ENCODE assay signal across 14 cellular contexts in genomic region chr3:47014036-47014435, GRCh38. TPM values are rescaled to one million over a fixed set of nuclear protein-coding genes. Genes with fewer than 3 reads are reported as not detected.
DNase-seq lines count a peak whose midpoint lies in the region; ATAC-seq and TF ChIP-seq lines count a peak whose summit lies in the region.
"Had no signal": no experiment of that assay in that cellular context is flagged by ENCODE, and none has a peak within 500 bp of the region (broad histone marks: within the 10 kb centered on the region; RNA-seq: fewer than 3 reads in every experiment).

No MANE protein-coding gene starts in this region.

- no peak overlapping the region for H2BK20ac ChIP-seq in H9 (ENCODE audit: low read depth, low read length, poor library complexity, severe bottlenecking)

- peaks cover 17 to 45% (median 29%) of the 10 kb centered on the region in 4 donors for H3K4me1 Mint-ChIP-seq in CD4-positive, alpha-beta memory T cell
- H3K4me1 Mint-ChIP-seq in H9 (peaks cover 23 to 28% of the 10 kb centered on the region in 2 experiments), progenitor cell of endocrine pancreas (ENCODE audit: low read depth) (peaks cover 14% of the 10 kb centered on the region)
- H3K4me1 Mint-ChIP-seq in central memory CD8-positive, alpha-beta T cell, result peaks cover 38% of the 10 kb centered on the region

- H2BK12ac ChIP-seq in H9 (ENCODE audit: insufficient read length, low read depth, low read length), result no peak overlapping the region

- H3K27ac Mint-ChIP-seq in CD4-positive, alpha-beta memory T cell, result peak overlapping the region; percentile 60 to 90 (median 79)
- H3K27ac Mint-ChIP-seq in H9 (peak overlapping the region in 2 of 3 experiments; percentile 8 to 39; a peak in 3 of 7 replicates), progenitor cell of endocrine pancreas (peak overlapping the region; percentile 69)
- peak overlapping the region; percentile 35 for H3K27ac Mint-ChIP-seq in central memory CD8-positive, alpha-beta T cell (ENCODE audit: low read depth)

- no peak overlapping the region for H3K56ac ChIP-seq in H9 (ENCODE audit: insufficient read length, low read depth, low read length)

- H3K14ac ChIP-seq in H9 (ENCODE audit: insufficient read depth, low read length), result no peak overlapping the region

- H2AK5ac ChIP-seq in H9 (ENCODE audit: insufficient read length, low read length), result no peak overlapping the region

- H3K36me3 ChIP-seq in CD4-positive, alpha-beta memory T cell (ENCODE audit: insufficient read depth, low read length), result peaks cover under 1% of the 10 kb centered on the region

- peaks cover 21% of the 10 kb centered on the region for H3K4me1 ChIP-seq in CD4-positive, alpha-beta memory T cell (ENCODE audit: insufficient read depth, low read length)
- H3K4me1 ChIP-seq in H9 (ENCODE audit: insufficient read depth, low read length), result no peaks in the 10 kb centered on the region

- H4K8ac ChIP-seq in H9 (replicated peaks; ENCODE audit: insufficient read length, low read depth, low read length), result no peak overlapping the region

- H3K4me3 ChIP-seq in CD4-positive, alpha-beta memory T cell (ENCODE audit: low read length in 2 of 2), result no peak overlapping the region
- H3K4me3 ChIP-seq: cardiac muscle cell had no signal

- H4K91ac ChIP-seq in H9 (ENCODE audit: insufficient read length, low read depth, low read length), result no peak overlapping the region

- no peak for DNase-seq in CD4-positive, alpha-beta memory T cell
- DNase-seq in H9 (no peak), progenitor cell of endocrine pancreas (ENCODE audit: low spot score, unreplicated experiment) (no peak), SHP77 treated with DMSO at 0.1 percent for 48 hours (lab: John Stamatoyannopoulos, UW) (no peak), NCI-H1436 treated with DMSO at 0.1 percent for 48 hours (lab: John Stamatoyannopoulos, UW) (no peak)
- DNase-seq in central memory CD8-positive, alpha-beta T cell (ENCODE audit: low spot score in 2 of 2), result no peak
- DNase-seq: activated effector memory CD4-positive, alpha-beta T cell treated with Interleukin-2 at 50 U/mL for 16 hours; DMS79; glutamatergic neuron; NCI-H187; NCI-H69 had no signal

- no peak overlapping the region for H3K4me3 Mint-ChIP-seq in CD4-positive, alpha-beta memory T cell
- H3K4me3 Mint-ChIP-seq in H9 (no peak overlapping the region), progenitor cell of endocrine pancreas (ENCODE audit: low read depth) (no peak overlapping the region)
- no peak overlapping the region for H3K4me3 Mint-ChIP-seq in central memory CD8-positive, alpha-beta T cell

- no peaks in the 10 kb centered on the region for H3K79me2 ChIP-seq in H9 (ENCODE audit: insufficient read depth, low read length)

- no peak overlapping the region for H3K9ac ChIP-seq in H9 (ENCODE audit: extremely low read depth, insufficient read length, low read length)
- H3K9ac ChIP-seq: KMS-11 had no signal

- H3K23ac ChIP-seq in H9 (ENCODE audit: insufficient read length, low read depth, low read length), result no peak overlapping the region

- H3K9me3 Mint-ChIP-seq in CD4-positive, alpha-beta memory T cell, result peaks cover 0 to 3% (median 0%) of the 10 kb centered on the region in 8 donors
- H3K9me3 Mint-ChIP-seq in H9 (no peaks in the 10 kb centered on the region), progenitor cell of endocrine pancreas (ENCODE audit: low read depth) (no peaks in the 10 kb centered on the region)
- no peaks in the 10 kb centered on the region for H3K9me3 Mint-ChIP-seq in central memory CD8-positive, alpha-beta T cell

- H3K23me2 ChIP-seq in H9 (ENCODE audit: insufficient read length, low read depth, low read length, poor library complexity, severe bottlenecking), result no peaks in the 10 kb centered on the region

- no peak overlapping the region for H4K5ac ChIP-seq in H9 (ENCODE audit: insufficient read length, low read depth, low read length)

- no peak overlapping the region for H2AFZ ChIP-seq in H9 (ENCODE audit: low read length)

- H3K27ac ChIP-seq in CD4-positive, alpha-beta memory T cell (ENCODE audit: low read depth, low read length), result no peak overlapping the region
- no peak overlapping the region for H3K27ac ChIP-seq in H9 (ENCODE audit: insufficient read length, low read depth, low read length)
- H3K27ac ChIP-seq: cardiac muscle cell, KMS-11 had no signal

- H3K36me3 Mint-ChIP-seq in CD4-positive, alpha-beta memory T cell, result peaks cover 6 to 54% of the 10 kb centered on the region in 2 donors
- H3K36me3 Mint-ChIP-seq in H9 (ENCODE audit: insufficient read depth in 1 of 3, low read depth in 3 of 3), result peaks cover 5 to 29% (median 28%) of the 10 kb centered on the region in 3 experiments; a peak in 6 of 7 replicates
- peaks cover 48% of the 10 kb centered on the region for H3K36me3 Mint-ChIP-seq in central memory CD8-positive, alpha-beta T cell (ENCODE audit: insufficient read depth)
- H3K36me3 Mint-ChIP-seq in progenitor cell of endocrine pancreas (ENCODE audit: insufficient read depth), result peaks cover 7% of the 10 kb centered on the region

- no peaks in the 10 kb centered on the region for H3K27me3 Mint-ChIP-seq in CD4-positive, alpha-beta memory T cell
- H3K27me3 Mint-ChIP-seq in H9 (ENCODE audit: low read depth) (no peaks in the 10 kb centered on the region), progenitor cell of endocrine pancreas (no peaks in the 10 kb centered on the region)
- H3K27me3 Mint-ChIP-seq in central memory CD8-positive, alpha-beta T cell, result no peaks in the 10 kb centered on the region

- intact Hi-C loops in CD4-positive, alpha-beta memory T cell (cut with micrococcal nuclease), result no loop called here

- H3T11ph ChIP-seq in H9 (ENCODE audit: low read length), result no peak overlapping the region

- CTCF ChIA-PET in CD4-positive, alpha-beta memory T cell (lab: Charles Lee; ENCODE audit: partially characterized antibody), result no interaction called here

- no peak for ATAC-seq in central memory CD8-positive, alpha-beta T cell (replicated peaks; ENCODE audit: extremely low read depth, poor library complexity, severe bottlenecking)
- no peak for ATAC-seq in GM19023 (IDR thresholded peaks at IDR 0.05; ENCODE audit: unreplicated experiment)

- H3K27me3 ChIP-seq in CD4-positive, alpha-beta memory T cell (ENCODE audit: insufficient read depth, low read length), result no peaks in the 10 kb centered on the region
- H3K27me3 ChIP-seq in H9 (ENCODE audit: insufficient read depth, low read length), result no peaks in the 10 kb centered on the region
- H3K27me3 ChIP-seq: cardiac muscle cell had no signal

- POLR2A ChIA-PET in CD4-positive, alpha-beta memory T cell (lab: Charles Lee; ENCODE audit: partially characterized antibody), result no interaction called here

- no peak overlapping the region for H3K4me2 ChIP-seq in H9 (ENCODE audit: insufficient read depth, insufficient read length, low read length)
- H3K4me2 ChIP-seq: KMS-11 had no signal

- H3K18ac ChIP-seq in H9 (ENCODE audit: insufficient read length, low read depth, low read length), result no peak overlapping the region

- no peak overlapping the region for H2BK15ac ChIP-seq in H9 (ENCODE audit: low read depth, low read length)

- no peaks in the 10 kb centered on the region for H4K20me1 ChIP-seq in H9 (ENCODE audit: control insufficient read depth, insufficient read depth, insufficient read length)

- TF ChIP-seq CTCF in H9 (conservative IDR thresholded peaks at IDR 0.05), result no peak
- no peak for TF ChIP-seq CTCF in progenitor cell of endocrine pancreas (IDR thresholded peaks at IDR 0.05; ENCODE audit: unreplicated experiment)

- no peak overlapping the region for H2BK120ac ChIP-seq in H9 (ENCODE audit: low read depth, low read length, poor library complexity, severe bottlenecking)

- no peaks in the 10 kb centered on the region for H3K9me3 ChIP-seq in CD4-positive, alpha-beta memory T cell (ENCODE audit: control insufficient read depth in 1 of 2, low read length in 2 of 2)
- no peaks in the 10 kb centered on the region for H3K9me3 ChIP-seq in H9 (ENCODE audit: control insufficient read depth, low read depth, low read length)

- no peak overlapping the region for H3K4ac ChIP-seq in H9 (ENCODE audit: low read depth, low read length)

- H2BK5ac ChIP-seq in H9 (ENCODE audit: insufficient read length, low read length), result no peak overlapping the region

- no peaks in the 10 kb centered on the region for H3K79me1 ChIP-seq in H9 (ENCODE audit: insufficient read depth, low read depth, low read length, poor library complexity, severe bottlenecking)

RNA-seq across cellular contexts. Expression of gene NBEAL2, which starts 34.6 kb away (rescaled TPM):
- 100 to 1,000 TPM; 144 to 147 TPM for total RNA-seq in CD4-positive, alpha-beta memory T cell
- 10 to 100 TPM in 1 of 2 donors, 1 to 10 TPM in 1; 4.5 to 16.0 TPM for polyA plus RNA-seq in CD4-positive, alpha-beta memory T cell
- total RNA-seq in H9 (2021) (50.4 and 52.1 TPM in 2 replicates), progenitor cell of endocrine pancreas (292 and 320 TPM in 2 replicates)

RNA-seq across cellular contexts. Expression of gene CCDC12, which starts 37.5 kb away (rescaled TPM):
- total RNA-seq in CD4-positive, alpha-beta memory T cell, result 10 to 100 TPM; 59.3 to 59.4 TPM
- 100 to 1,000 TPM in 1 of 2 donors, 10 to 100 TPM in 1; 86.5 to 102 TPM for polyA plus RNA-seq in CD4-positive, alpha-beta memory T cell
- total RNA-seq in H9 (2021) (49.1 and 54.0 TPM in 2 replicates), progenitor cell of endocrine pancreas (62.3 and 64.3 TPM in 2 replicates)

Comparison
In these comparisons a context has a peak if more than half of its experiments do, and no peak if none do; other contexts are left out.
1. H3K27ac Mint-ChIP-seq: peak in every context shown above with its lines; median percentile 79 in CD4-positive, alpha-beta memory T cell; 69 in progenitor cell of endocrine pancreas; 35 in central memory CD8-positive, alpha-beta T cell; 24 in H9.